27 cellular contexts compared by ENCODE assay signal in genomic region chr2:174535083-174535482, GRCh38.
"Had no signal": no experiment of that assay in that cellular context is flagged by ENCODE, and none has a peak within 500 bp of the region (broad histone marks: within the 10 kb centered on the region; RNA-seq: fewer than 3 reads in every experiment).

No MANE protein-coding gene starts in this region.

- DNase-seq: activated CD4-positive, alpha-beta T cell treated with anti-CD3 and anti-CD28 coated beads for 48 hours; activated CD4-positive, alpha-beta T cell treated with anti-CD3 and anti-CD28 coated beads, Interleukin-2, amount 50 U/mL, for 48 hours; activated CD8-positive, alpha-beta memory T cell treated with anti-CD3 and anti-CD28 coated beads for 24 hours; activated effector memory CD4-positive, alpha-beta T cell treated with Interleukin-2 at 50 U/mL for 16 hours; activated naive CD4-positive, alpha-beta T cell treated with anti-CD3 and anti-CD28 coated beads for 36 hours; activated naive CD8-positive, alpha-beta T cell treated with anti-CD3 and anti-CD28 coated beads for 36 hours; amniotic stem cell; caudate nucleus; cortex of kidney; heart right ventricle; kidney; left colon; midbrain; naive thymus-derived CD4-positive, alpha-beta T cell; ovary; stimulated activated CD4-positive, alpha-beta T cell treated with anti-CD3 and anti-CD28 coated beads, Interleukin-12 subunit alpha, Interleukin-12 subunit beta, amount 100 ng/mL, for 4 hours; stimulated activated CD4-positive, alpha-beta T cell treated with anti-CD3 and anti-CD28 coated beads, Interleukin-4, amount 100 ng/mL, for 1 hour; stomach; tibial artery had no signal

- H3K27ac Mint-ChIP-seq: activated naive CD4-positive, alpha-beta T cell treated with anti-CD3 and anti-CD28 coated beads for 36 hours; activated naive CD8-positive, alpha-beta T cell treated with anti-CD3 and anti-CD28 coated beads for 36 hours; naive thymus-derived CD4-positive, alpha-beta T cell; progenitor cell of endocrine pancreas; stimulated activated memory B cell treated with anti-CD40 and anti-IgM and Interleukin-4, amounts not matched to agents 10 μg/mL and 1 μg/mL and 100 μg/mL, for 72 hours had no signal

- H3K27me3 Mint-ChIP-seq: activated naive CD8-positive, alpha-beta T cell treated with anti-CD3 and anti-CD28 coated beads for 36 hours; progenitor cell of endocrine pancreas had no signal

- H3K36me3 Mint-ChIP-seq: activated naive CD8-positive, alpha-beta T cell treated with anti-CD3 and anti-CD28 coated beads for 36 hours; stimulated activated memory B cell treated with anti-CD40 and anti-IgM and Interleukin-4, amounts not matched to agents 10 μg/mL and 1 μg/mL and 100 μg/mL, for 72 hours had no signal

- H3K9me3 Mint-ChIP-seq: activated naive CD4-positive, alpha-beta T cell treated with anti-CD3 and anti-CD28 coated beads for 36 hours; activated naive CD8-positive, alpha-beta T cell treated with anti-CD3 and anti-CD28 coated beads for 36 hours; naive thymus-derived CD4-positive, alpha-beta T cell; stimulated activated memory B cell treated with anti-CD40 and anti-IgM and Interleukin-4, amounts not matched to agents 10 μg/mL and 1 μg/mL and 100 μg/mL, for 72 hours had no signal

- H3K4me1 ChIP-seq: stomach, tibial artery had no signal

- H3K36me3 ChIP-seq: heart right ventricle, ovary, stomach, tibial artery had no signal

- H3K27me3 ChIP-seq: ovary, tibial artery had no signal

- FAIRE-seq: endothelial cell of umbilical vein, kidney, TTC549 had no signal

- H3K9me3 ChIP-seq: heart right ventricle, ovary, stomach, tibial artery had no signal

- H3K4me3 ChIP-seq: heart right ventricle, ovary, skin epidermis, stomach, tibial artery had no signal

- ATAC-seq: activated CD4-positive, CD25-positive, alpha-beta regulatory T cell treated with anti-CD3 and anti-CD28 coated beads, Interleukin-2, amount 50 U/mL, for 24 hours; heart right ventricle; left colon; naive thymus-derived CD4-positive, alpha-beta T cell; sciatic nerve; stimulated activated memory B cell treated with anti-CD40 and anti-IgM and Interleukin-4, amounts not matched to agents 10 μg/mL and 1 μg/mL and 100 μg/mL, for 72 hours had no signal

- H3K27ac ChIP-seq: heart right ventricle, ovary, stomach, tibial artery, VCaP had no signal

- H3K4me3 Mint-ChIP-seq: activated naive CD4-positive, alpha-beta T cell treated with anti-CD3 and anti-CD28 coated beads for 36 hours; activated naive CD8-positive, alpha-beta T cell treated with anti-CD3 and anti-CD28 coated beads for 36 hours; naive thymus-derived CD4-positive, alpha-beta T cell; stimulated activated memory B cell treated with anti-CD40 and anti-IgM and Interleukin-4, amounts not matched to agents 10 μg/mL and 1 μg/mL and 100 μg/mL, for 72 hours had no signal
